ENCODE assay signal across 23 cellular contexts in the genomic region with DNA sequence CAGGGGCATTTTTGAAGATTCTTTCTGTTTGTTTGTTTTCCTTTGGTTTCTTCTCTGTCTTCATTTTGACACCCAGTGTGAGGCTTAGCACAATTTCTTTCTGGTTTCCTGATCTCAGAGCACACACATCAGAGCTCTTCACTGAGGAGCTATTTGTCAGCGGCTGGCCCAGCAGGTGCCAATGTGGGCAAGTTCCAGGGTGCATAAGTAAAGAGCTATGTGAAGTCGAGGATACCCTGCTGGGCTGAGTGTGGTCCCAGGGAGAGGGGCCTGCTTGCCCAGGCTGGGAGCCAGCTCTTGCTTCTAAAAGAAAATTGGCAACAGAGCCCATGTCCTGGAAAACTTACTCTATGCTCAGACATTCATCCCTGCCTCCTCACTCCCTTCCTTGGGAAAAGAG.
"Had no signal": no experiment of that assay in that cellular context is flagged by ENCODE, and none has a peak within 500 bp of the region (broad histone marks: within the 10 kb centered on the region; RNA-seq: fewer than 3 reads in every experiment).

No MANE protein-coding gene starts in this region.

- H3K4me1 Mint-ChIP-seq: activated CD4-positive, alpha-beta T cell treated with anti-CD3 and anti-CD28 coated beads, Interleukin-2, amount 10 ng/mL, durations not matched to agents 7 days and 5 days; T-cell had no signal

- H3K36me3 Mint-ChIP-seq: activated naive CD8-positive, alpha-beta T cell; T-cell had no signal

- DNase-seq: activated CD4-positive, alpha-beta memory T cell treated with anti-CD3 and anti-CD28 coated beads for 36 hours; activated CD4-positive, alpha-beta T cell treated with anti-CD3 and anti-CD28 coated beads, Interleukin-2, amount 10 ng/mL, durations not matched to agents 7 days and 5 days; activated CD4-positive, CD25-positive, alpha-beta regulatory T cell; activated CD8-positive, alpha-beta memory T cell treated with anti-CD3 and anti-CD28 coated beads for 24 hours; activated effector memory CD4-positive, alpha-beta T cell treated with anti-CD3 and anti-CD28 coated beads, Interleukin-2, amount 50 U/mL, for 16 hours; activated naive CD4-positive, alpha-beta T cell treated with Interleukin-2 at 50 U/mL for 16 hours; activated T-cell treated with anti-CD3 and anti-CD28 coated beads, Interleukin-2, amount 50 U/mL, for 4 hours; MV-4-11; NCI-H1105; NCI-H1436; NCI-H2029 treated with DMSO at 0.1 percent for 48 hours; NCI-H526; NCI-H774; RPMI8226; T-cell; T-helper 2 cell; T1000 had no signal

- H3K4me1 ChIP-seq: breast epithelium had no signal

- H3K36me3 ChIP-seq: breast epithelium had no signal

- H3K27ac Mint-ChIP-seq: activated CD4-positive, alpha-beta memory T cell treated with anti-CD3 and anti-CD28 coated beads for 36 hours; activated CD4-positive, alpha-beta T cell treated with anti-CD3 and anti-CD28 coated beads, Interleukin-2, amount 10 ng/mL, durations not matched to agents 7 days and 5 days; activated naive CD8-positive, alpha-beta T cell; T-cell had no signal

- ATAC-seq: activated T-cell treated with anti-CD3 and anti-CD28 coated beads, Interleukin-2, amount 50 U/mL, for 4 hours; Panc1; Right ventricle myocardium inferior; T-cell had no signal

- H3K27ac ChIP-seq: breast epithelium, KMS-11, SK-N-MC had no signal

- H3K4me3 Mint-ChIP-seq: activated CD4-positive, alpha-beta memory T cell treated with anti-CD3 and anti-CD28 coated beads for 36 hours; activated CD4-positive, alpha-beta T cell treated with anti-CD3 and anti-CD28 coated beads, Interleukin-2, amount 10 ng/mL, durations not matched to agents 7 days and 5 days; activated naive CD8-positive, alpha-beta T cell; activated T-cell treated with anti-CD3 and anti-CD28 coated beads, Interleukin-2, amount 50 U/mL, for 4 hours; T-cell had no signal

- H3K4me3 ChIP-seq: breast epithelium, SK-N-MC had no signal

- H3K4me2 ChIP-seq: KMS-11 had no signal
